Comparison of ENCODE assay signal across 20 cellular contexts in genomic region chr1:115644109-115644508, GRCh38.
"Had no signal": no experiment of that assay in that cellular context is flagged by ENCODE, and none has a peak within 500 bp of the region (broad histone marks: within the 10 kb centered on the region; RNA-seq: fewer than 3 reads in every experiment).

No MANE protein-coding gene starts in this region.

- H3K36me3 Mint-ChIP-seq: T-cell had no signal

- H3K4me3 ChIP-seq: suprapubic skin had no signal

- H2AFZ ChIP-seq: parathyroid adenoma had no signal

- H3K27ac ChIP-seq: epithelial cell of prostate, neutrophil, parathyroid adenoma, suprapubic skin had no signal

- H3K27me3 ChIP-seq: heart right ventricle, suprapubic skin had no signal

- DNase-seq: activated CD4-positive, alpha-beta T cell treated with anti-CD3 and anti-CD28 coated beads for 1 hour; activated CD4-positive, alpha-beta T cell treated with anti-CD3 and anti-CD28 coated beads, Interleukin-2, amount 50 U/mL, for 48 hours; activated naive CD4-positive, alpha-beta T cell treated with Interleukin-2 at 50 U/mL for 16 hours; anterior cingulate cortex; dermis blood vessel endothelial cell; effector memory CD8-positive, alpha-beta T cell; heart right ventricle; naive B cell; stimulated activated CD4-positive, alpha-beta T cell treated with anti-CD3 and anti-CD28 coated beads, Interleukin-15, amount 100 ng/mL, for 24 hours; stimulated activated CD4-positive, alpha-beta T cell treated with anti-CD3 and anti-CD28 coated beads, Interleukin-4, amount 100 ng/mL, for 24 hours; stimulated activated naive CD4-positive, alpha-beta T cell treated with Interleukin-2 at 50 U/mL for 16 hours; T-cell; T-helper 9 cell; trophoblast cell had no signal

- H3K9ac ChIP-seq: parathyroid adenoma had no signal

- ATAC-seq: activated T-helper 17 cell treated with anti-CD3 and anti-CD28 coated beads, Interleukin-2, amount 50 U/mL, for 72 hours; effector memory CD8-positive, alpha-beta T cell; heart right ventricle; left lobe of liver; T-cell had no signal

- H3K36me3 ChIP-seq: heart right ventricle, neutrophil, suprapubic skin had no signal

- H3K9me3 ChIP-seq: neutrophil, suprapubic skin had no signal

- H3K27ac Mint-ChIP-seq: activated T-helper 17 cell treated with anti-CD3 and anti-CD28 coated beads, Interleukin-2, amount 50 U/mL, for 72 hours; effector memory CD8-positive, alpha-beta T cell; naive B cell; T-cell had no signal

- H3K4me1 ChIP-seq: parathyroid adenoma had no signal
